In genomic region chr7:110856704-110857103, GRCh38 we compare ENCODE assay signal across 1 cellular context.
TF ChIP-seq lines count a peak whose summit lies in the region.

No MANE protein-coding gene starts in this region.

TF ChIP-seq in H1, 55 proteins besides CTCF, POLR2A, EP300 and RAD21 (continued from another document):
- no peak for TF ChIP-seq CHD7 (IDR thresholded peaks at IDR 0.05; ENCODE audit: insufficient replicate concordance, low read length)
- no peak for TF ChIP-seq RFX5 (IDR thresholded peaks at IDR 0.05; ENCODE audit: borderline replicate concordance, low read depth, low read length)
- no peak for TF ChIP-seq NANOG (IDR thresholded peaks at IDR 0.05; ENCODE audit: insufficient read depth, low read depth, low read length, poor library complexity, severe bottlenecking)
- TF ChIP-seq BRCA1 (IDR thresholded peaks at IDR 0.05; ENCODE audit: low read depth, low read length), result no peak
TF ChIP-seq in H1: peak in this region for 3.
